In the genomic region with DNA sequence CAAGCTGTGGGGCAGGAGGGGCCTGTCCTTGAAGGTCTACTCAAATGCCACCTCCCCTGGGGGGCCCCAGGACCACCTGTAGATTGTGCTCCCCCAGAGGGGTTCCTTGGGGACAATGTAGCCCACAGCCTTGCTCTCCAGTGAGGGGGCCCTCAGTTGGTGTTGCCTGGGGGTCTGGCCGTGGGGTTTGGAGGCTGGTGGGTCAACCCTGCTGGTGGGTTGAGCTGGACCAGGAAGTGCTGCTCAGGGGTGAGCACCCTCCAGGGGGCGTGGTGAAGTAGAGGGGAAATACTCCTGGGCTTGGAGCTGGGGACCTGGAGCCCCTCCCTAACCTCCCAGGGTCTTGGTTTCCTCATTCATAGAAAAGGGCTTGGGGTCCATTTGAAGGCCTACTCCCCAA, we compare ENCODE assay signal across 19 cellular contexts.
A peak's percentile ranks its signal among the peaks of the same experiment; 100 is the strongest.
DNase-seq lines count a peak whose midpoint lies in the region; ATAC-seq and TF ChIP-seq lines count a peak whose summit lies in the region.
"Had no signal": no experiment of that assay in that cellular context is flagged by ENCODE, and none has a peak within 500 bp of the region (broad histone marks: within the 10 kb centered on the region; RNA-seq: fewer than 3 reads in every experiment).

No MANE protein-coding gene starts in this region.

- H3K27me3 Mint-ChIP-seq in CD8-positive, alpha-beta memory T cell, result peaks cover 22 to 28% of the 10 kb centered on the region in 2 donors
- peaks cover 24% of the 10 kb centered on the region for H3K27me3 Mint-ChIP-seq in chondrocyte (ENCODE audit: low read depth)
- H3K27me3 Mint-ChIP-seq in mesothelial cell of epicardium (ENCODE audit: low read depth), result peaks cover 1% of the 10 kb centered on the region
- H3K27me3 Mint-ChIP-seq in activated T-cell treated with anti-CD3 and anti-CD28 coated beads, Interleukin-2, amount 50 U/mL, for 4 hours (ENCODE audit: low read depth), result peaks cover 12% of the 10 kb centered on the region

- H3K4me1 ChIP-seq in CD8-positive, alpha-beta memory T cell (ENCODE audit: insufficient read depth, low read length), result no peaks in the 10 kb centered on the region
- H3K4me1 ChIP-seq in HEK293 (ENCODE audit: control insufficient read depth, insufficient read depth, low read length), result no peaks in the 10 kb centered on the region
- H3K4me1 ChIP-seq: BLaER1 treated with 17β-estradiol and CSF1 and Interleukin-3, amounts not matched to agents 10 nM and 100 nM; Peyer's patch had no signal

- H3K9me3 ChIP-seq in CD8-positive, alpha-beta memory T cell (ENCODE audit: low read length), result no peaks in the 10 kb centered on the region
- H3K9me3 ChIP-seq in HEK293 (ENCODE audit: control insufficient read depth, insufficient read depth, low read depth, low read length), result no peaks in the 10 kb centered on the region
- H3K9me3 ChIP-seq: BLaER1 treated with 17β-estradiol and CSF1 and Interleukin-3, amounts not matched to agents 10 nM and 100 nM; Peyer's patch had no signal

- H3K4me3 Mint-ChIP-seq in CD8-positive, alpha-beta memory T cell, result no peak overlapping the region
- H3K4me3 Mint-ChIP-seq in chondrocyte (ENCODE audit: unreplicated experiment) (no peak overlapping the region), mesothelial cell of epicardium (no peak overlapping the region)
- no peak overlapping the region for H3K4me3 Mint-ChIP-seq in activated T-cell treated with anti-CD3 and anti-CD28 coated beads, Interleukin-2, amount 50 U/mL, for 4 hours

- no peak overlapping the region for H3K4me3 ChIP-seq in CD8-positive, alpha-beta memory T cell (ENCODE audit: low read length)
- H3K4me3 ChIP-seq in HEK293 (ENCODE audit: low read depth, low read length), result no peak overlapping the region
- H3K4me3 ChIP-seq: BLaER1 treated with 17β-estradiol and CSF1 and Interleukin-3, amounts not matched to agents 10 nM and 100 nM; GM12878; Peyer's patch had no signal

- H3K27me3 ChIP-seq in CD8-positive, alpha-beta memory T cell (ENCODE audit: insufficient read depth, low read length, poor library complexity, severe bottlenecking), result no peaks in the 10 kb centered on the region
- H3K27me3 ChIP-seq: BLaER1 treated with 17β-estradiol and CSF1 and Interleukin-3, amounts not matched to agents 10 nM and 100 nM; Peyer's patch had no signal

- POLR2A ChIA-PET in CD8-positive, alpha-beta memory T cell (lab: Charles Lee), result no interaction called here
- POLR2A ChIA-PET in HEK293 (lab: Yijun Ruan, JAX), result no interaction called here

- H3K27ac ChIP-seq in CD8-positive, alpha-beta memory T cell (ENCODE audit: low read depth, low read length), result peak overlapping the region; percentile 44
- no peak overlapping the region for H3K27ac ChIP-seq in HEK293 (ENCODE audit: extremely low read depth, low read depth, low read length)
- H3K27ac ChIP-seq: BLaER1 treated with 17β-estradiol and CSF1 and Interleukin-3, amounts not matched to agents 10 nM and 100 nM; HL-60; Peyer's patch had no signal

- H3K36me3 Mint-ChIP-seq in CD8-positive, alpha-beta memory T cell, result no peaks in the 10 kb centered on the region
- H3K36me3 Mint-ChIP-seq in chondrocyte (ENCODE audit: low read depth) (no peaks in the 10 kb centered on the region), mesothelial cell of epicardium (no peaks in the 10 kb centered on the region)
- no peaks in the 10 kb centered on the region for H3K36me3 Mint-ChIP-seq in activated T-cell treated with anti-CD3 and anti-CD28 coated beads, Interleukin-2, amount 50 U/mL, for 4 hours (ENCODE audit: insufficient read depth)

- no peaks in the 10 kb centered on the region for H3K9me3 Mint-ChIP-seq in CD8-positive, alpha-beta memory T cell
- H3K9me3 Mint-ChIP-seq in chondrocyte (ENCODE audit: low read depth) (no peaks in the 10 kb centered on the region), mesothelial cell of epicardium (no peaks in the 10 kb centered on the region)
- H3K9me3 Mint-ChIP-seq in activated T-cell treated with anti-CD3 and anti-CD28 coated beads, Interleukin-2, amount 50 U/mL, for 4 hours, result no peaks in the 10 kb centered on the region

- CTCF ChIA-PET in CD8-positive, alpha-beta memory T cell (lab: Charles Lee), result no interaction called here
- CTCF ChIA-PET in HEK293 (lab: Yijun Ruan, JAX), result interaction anchor here (0.6 kb wide), 1 partner anchor 9 kb away, joined by 3 read pairs; no protein-coding TSS in a partner anchor

- DNase-seq in CD8-positive, alpha-beta memory T cell, result no peak
- DNase-seq in chondrocyte (ENCODE audit: low spot score) (peak; percentile 77), mesothelial cell of epicardium (ENCODE audit: low spot score in 2 of 2, unreplicated experiment in 2 of 2) (no peak), NCI-H345 treated with DMSO at 0.1 percent for 48 hours (lab: John Stamatoyannopoulos, UW; ENCODE audit: unreplicated experiment) (no peak), NCI-H2196 (lab: John Stamatoyannopoulos, UW; ENCODE audit: unreplicated experiment) (no peak)
- no peak for DNase-seq in activated T-cell treated with anti-CD3 and anti-CD28 coated beads, Interleukin-2, amount 50 U/mL, for 4 hours
- DNase-seq: DMS153, NCI-H1048, NCI-H2107, NCI-H446 treated with DMSO at 0.1 percent for 48 hours, NCI-H748 treated with DMSO at 0.1 percent for 48 hours, SHP77 had no signal

- TF ChIP-seq CTCF in HEK293 (tag by site-specific recombination; IDR thresholded peaks at IDR 0.05) (no peak), chondrocyte (IDR thresholded peaks at IDR 0.05) (no peak), mesothelial cell of epicardium (IDR thresholded peaks at IDR 0.05; ENCODE audit: unreplicated experiment) (no peak)

- no peak for ATAC-seq in activated T-cell treated with anti-CD3 and anti-CD28 coated beads, Interleukin-2, amount 50 U/mL, for 4 hours
- no peak for ATAC-seq in HG03139 (IDR thresholded peaks at IDR 0.05; ENCODE audit: unreplicated experiment)
- ATAC-seq: GM12878, HCT116 had no signal

- no peaks in the 10 kb centered on the region for H3K36me3 ChIP-seq in CD8-positive, alpha-beta memory T cell (ENCODE audit: insufficient read depth, low read length)
- no peaks in the 10 kb centered on the region for H3K36me3 ChIP-seq in HEK293 (ENCODE audit: control insufficient read depth in 2 of 2, insufficient read depth in 1 of 2, low read length in 2 of 2)
- H3K36me3 ChIP-seq: BLaER1 treated with 17β-estradiol and CSF1 and Interleukin-3, amounts not matched to agents 10 nM and 100 nM; Peyer's patch had no signal

- no peaks in the 10 kb centered on the region for H3K4me1 Mint-ChIP-seq in CD8-positive, alpha-beta memory T cell
- H3K4me1 Mint-ChIP-seq in chondrocyte (ENCODE audit: low read depth) (peaks cover 4% of the 10 kb centered on the region), mesothelial cell of epicardium (peaks cover 24% of the 10 kb centered on the region)
- H3K4me1 Mint-ChIP-seq in activated T-cell treated with anti-CD3 and anti-CD28 coated beads, Interleukin-2, amount 50 U/mL, for 4 hours (ENCODE audit: low read depth), result no peaks in the 10 kb centered on the region

- H3K27ac Mint-ChIP-seq in CD8-positive, alpha-beta memory T cell, result peak overlapping the region in 1 of 8 donors; percentile 64
- H3K27ac Mint-ChIP-seq in chondrocyte (ENCODE audit: unreplicated experiment), result no peak overlapping the region
- H3K27ac Mint-ChIP-seq in mesothelial cell of epicardium, result peak overlapping the region; percentile 7

TF ChIP-seq in HEK293, 187 proteins besides CTCF, POLR2A, EP300 and RAD21:
- TF ChIP-seq SCRT2 (tag by site-specific recombination; IDR thresholded peaks at IDR 0.05), result 0 out of 2 replicates have a peak, but pooled peaks have one; percentile 25
- no peak for TF ChIP-seq ZFP3 (tag by site-specific recombination; IDR thresholded peaks at IDR 0.05; ENCODE audit: low read depth)
- peak; percentile 83 for TF ChIP-seq GLIS1 (tag by site-specific recombination; IDR thresholded peaks at IDR 0.05)
